In genomic region chr2:20448246-20449046, GRCh38 we compare ENCODE assay signal across 8 cellular contexts. TPM values are rescaled to one million over a fixed set of nuclear protein-coding genes. Genes with fewer than 3 reads are reported as not detected.
DNase-seq lines count a peak whose midpoint lies in the region; ATAC-seq and TF ChIP-seq lines count a peak whose summit lies in the region.

No MANE protein-coding gene starts in this region.

- peaks cover 48% of the 10 kb centered on the region for H3K4me1 Mint-ChIP-seq in mesothelial cell of epicardium

- peak overlapping the region; percentile 88 for H3K4me3 Mint-ChIP-seq in mesothelial cell of epicardium

- H3K27ac ChIP-seq in coronary artery: peak overlapping the region; percentile 96 to 98
- peak overlapping the region; percentile 96 for H3K27ac ChIP-seq in urinary bladder (ENCODE audit: low read depth)

- H3K4me1 ChIP-seq in urinary bladder (ENCODE audit: insufficient read depth): peaks cover 1% of the 10 kb centered on the region

- POLR2A ChIA-PET in BJ (lab: Charles Lee): interaction anchor here (0.9 to 2.7 kb wide), 2 partner anchors 24 to 156 kb away, joined by 4 to 14 read pairs; no protein-coding TSS in a partner anchor

- ATAC-seq in omental fat pad (ENCODE audit: low FRiP score): no peak
- ATAC-seq in HG03457 (IDR thresholded peaks at IDR 0.05; ENCODE audit: unreplicated experiment): no peak

- TF ChIP-seq CTCF in BJ (IDR thresholded peaks at IDR 0.05; ENCODE audit: insufficient read depth, low read depth, low read length) (no peak), coronary artery (IDR thresholded peaks at IDR 0.05) (no peak), mesothelial cell of epicardium (IDR thresholded peaks at IDR 0.05; ENCODE audit: unreplicated experiment) (no peak), omental fat pad (IDR thresholded peaks at IDR 0.05) (no peak)

- H3K4me3 ChIP-seq in BJ (ENCODE audit: low read depth, low read length): peak overlapping the region; percentile 80
- peak overlapping the region; percentile 96 for H3K4me3 ChIP-seq in coronary artery
- peak overlapping the region; percentile 73 for H3K4me3 ChIP-seq in urinary bladder (ENCODE audit: low read depth, low read length)

- no peaks in the 10 kb centered on the region for H3K36me3 Mint-ChIP-seq in mesothelial cell of epicardium

- CTCF ChIA-PET in BJ (lab: Yijun Ruan, JAX): interaction anchor here (0.6 to 7.4 kb wide), 10 partner anchors 9 to 194 kb away, joined by 3 to 72 read pairs (median 9); no protein-coding TSS in a partner anchor

- no peaks in the 10 kb centered on the region for H3K27me3 ChIP-seq in BJ (ENCODE audit: control insufficient read depth, insufficient read depth, low read length)

- DNase-seq in BJ (ENCODE audit: low read depth) (no peak), LHCN-M2 (ENCODE audit: low read depth) (peak; percentile 32), coronary artery (ENCODE audit: low spot score) (peak; percentile 69), mesothelial cell of epicardium (ENCODE audit: low spot score in 2 of 2, unreplicated experiment in 2 of 2) (no peak), LoVo (ENCODE audit: low spot score) (no peak), omental fat pad (ENCODE audit: low spot score) (no peak)

- peaks cover 3% of the 10 kb centered on the region for H3K27me3 Mint-ChIP-seq in mesothelial cell of epicardium (ENCODE audit: low read depth)

- WGBS in urinary bladder: 14% methylated on average over 27 of the region's 27 CpGs

- H3K36me3 ChIP-seq in BJ (ENCODE audit: control insufficient read depth, insufficient read depth, low read length) (peaks cover 6% of the 10 kb centered on the region), urinary bladder (ENCODE audit: insufficient read depth) (no peaks in the 10 kb centered on the region)

- H3K27ac Mint-ChIP-seq in mesothelial cell of epicardium: peak overlapping the region; percentile 79

- no peaks in the 10 kb centered on the region for H3K9me3 Mint-ChIP-seq in mesothelial cell of epicardium

RNA-seq across cellular contexts. Expression of gene RHOB, which starts 1.6 kb away (rescaled TPM):
- polyA plus RNA-seq in BJ (2011; rRNA removed): 76.7 and 87.2 TPM in 2 replicates
- polyA minus RNA-seq in BJ (2011; rRNA and poly(A)+ RNA removed): 30.6 and 34.1 TPM in 2 replicates
- total RNA-seq in LHCN-M2 (2014; rRNA removed): 92.2 and 129 TPM in 2 replicates
- polyA plus RNA-seq in LHCN-M2 (2012): 96.1 TPM
- 82.9 to 88.6 TPM (median 85.9 TPM) in 3 replicates for total RNA-seq in mesothelial cell of epicardium
- total RNA-seq in urinary bladder: 305 TPM
- polyA plus RNA-seq in urinary bladder: 1,467 TPM
- 1,000 to 10,000 TPM in 3 of 4 donors, 100 to 1,000 TPM in 1; 917 to 1,730 (median 1,246) TPM for total RNA-seq in omental fat pad

Comparison
In these comparisons a context has a peak if more than half of its experiments do, and no peak if none do; other contexts are left out.
1. DNase-seq: peak in LHCN-M2 (single experiment) and coronary artery (single experiment); none in BJ (single experiment), mesothelial cell of epicardium (0 of 2), LoVo (single experiment) and omental fat pad (single experiment).
2. Peak in every context shown above with its lines, with median percentiles within 50 percentile points of each other: H3K4me3 ChIP-seq.